ENCODE assay signal across 12 cellular contexts in genomic region chr1:147292635-147293251, GRCh38. TPM values are rescaled to one million over a fixed set of nuclear protein-coding genes. Genes with fewer than 3 reads are reported as not detected.
DNase-seq lines count a peak whose midpoint lies in the region; ATAC-seq and TF ChIP-seq lines count a peak whose summit lies in the region.
"Had no signal": no experiment of that assay in that cellular context is flagged by ENCODE, and none has a peak within 500 bp of the region (broad histone marks: within the 10 kb centered on the region; RNA-seq: fewer than 3 reads in every experiment).

No MANE protein-coding gene starts in this region.

- no peaks in the 10 kb centered on the region for H3K27me3 ChIP-seq in right lobe of liver

- no peak overlapping the region for H3K4me3 ChIP-seq in fibroblast of villous mesenchyme (ENCODE audit: low read depth, low read length)
- no peak overlapping the region for H3K4me3 ChIP-seq in right lobe of liver

- BruUV-seq in Calu3 (replicated peaks; lab: Mats Ljungman, UMichigan): no TSS peak

- intact Hi-C loops in Calu3 (cut with micrococcal nuclease; ENCODE audit: unreplicated experiment) (no loop called here), right lobe of liver (cut with DNase I) (no loop called here)

- no peak for DNase-seq in stimulated activated naive CD8-positive, alpha-beta T cell treated with anti-CD3 and anti-CD28 coated beads, Interleukin-15, Interleukin-2, amounts not matched to agents 100 U/mL and 50 U/mL, for 24 hours
- no peak for DNase-seq in stimulated activated naive CD8-positive, alpha-beta T cell treated with anti-CD3 and anti-CD28 coated beads, Interleukin-15, amount 100 ng/mL, for 72 hours
- DNase-seq in T1000 (lab: John Stamatoyannopoulos, UW) (peak; percentile 67), fibroblast of villous mesenchyme (ENCODE audit: low read depth) (peak; percentile 62), Calu3 (no peak), right lobe of liver (no peak), NCI-H2107 (lab: John Stamatoyannopoulos, UW) (no peak)
- no peak for DNase-seq in activated CD4-positive, alpha-beta T cell treated with anti-CD3 and anti-CD28 coated beads, Interleukin-2, amount 50 U/mL, for 48 hours
- DNase-seq: DMS79 treated with DMSO at 0.1 percent for 48 hours, KG1, NCI-H524, occipital lobe had no signal

- CTCF ChIA-PET in Calu3 (lab: Charles Lee): no interaction called here

- H3K4me1 ChIP-seq in right lobe of liver: peaks cover 0 to under 1% (median 0%) of the 10 kb centered on the region in 4 donors

- WGBS in right lobe of liver (ENCODE audit: insufficient coverage, low coverage, low lambda C conversion rate, missing lambda C conversion rate): 92% methylated on average over 3 of the region's 3 CpGs

- H3K9me3 Mint-ChIP-seq in stimulated activated naive CD8-positive, alpha-beta T cell treated with anti-CD3 and anti-CD28 coated beads, Interleukin-15, amount 100 ng/mL, for 72 hours: peaks cover 16% of the 10 kb centered on the region in 2 donors
- peaks cover 6% of the 10 kb centered on the region for H3K9me3 Mint-ChIP-seq in Calu3 (ENCODE audit: low read depth, unreplicated experiment)

- ATAC-seq in stimulated activated naive CD8-positive, alpha-beta T cell treated with anti-CD3 and anti-CD28 coated beads, Interleukin-15, Interleukin-2, amounts not matched to agents 100 U/mL and 50 U/mL, for 24 hours: peak; percentile 23
- ATAC-seq in stimulated activated naive CD8-positive, alpha-beta T cell treated with anti-CD3 and anti-CD28 coated beads, Interleukin-15, amount 100 ng/mL, for 72 hours: no peak
- ATAC-seq in right lobe of liver: no peak

- no peak for TF ChIP-seq POLR2A in right lobe of liver (IDR thresholded peaks at IDR 0.05)

- TF ChIP-seq CTCF in fibroblast of villous mesenchyme (IDR thresholded peaks at IDR 0.05; ENCODE audit: insufficient read depth, low read depth, low read length) (no peak), Calu3 (IDR thresholded peaks at IDR 0.05; ENCODE audit: unreplicated experiment) (no peak), right lobe of liver (IDR thresholded peaks at IDR 0.05) (no peak)

- H3K27ac Mint-ChIP-seq in stimulated activated naive CD8-positive, alpha-beta T cell treated with anti-CD3 and anti-CD28 coated beads, Interleukin-15, amount 100 ng/mL, for 72 hours: no peak overlapping the region
- no peak overlapping the region for H3K27ac Mint-ChIP-seq in Calu3 (ENCODE audit: unreplicated experiment)

- no peak overlapping the region for H3K27ac ChIP-seq in right lobe of liver

- peaks cover 23% of the 10 kb centered on the region for H3K36me3 Mint-ChIP-seq in Calu3 (ENCODE audit: insufficient read depth, unreplicated experiment)

- peaks cover 0 to 26% (median 17%) of the 10 kb centered on the region in 4 donors for H3K36me3 ChIP-seq in right lobe of liver

- H3K9me3 ChIP-seq in right lobe of liver: no peaks in the 10 kb centered on the region

- peaks cover 6% of the 10 kb centered on the region for H3K4me1 Mint-ChIP-seq in stimulated activated naive CD8-positive, alpha-beta T cell treated with anti-CD3 and anti-CD28 coated beads, Interleukin-15, amount 100 ng/mL, for 72 hours
- H3K4me1 Mint-ChIP-seq in Calu3 (ENCODE audit: low read depth, unreplicated experiment): no peaks in the 10 kb centered on the region

- H3K27me3 Mint-ChIP-seq in stimulated activated naive CD8-positive, alpha-beta T cell treated with anti-CD3 and anti-CD28 coated beads, Interleukin-15, amount 100 ng/mL, for 72 hours: no peaks in the 10 kb centered on the region
- H3K27me3 Mint-ChIP-seq in Calu3 (ENCODE audit: unreplicated experiment): no peaks in the 10 kb centered on the region

- no peak overlapping the region for H3K4me3 Mint-ChIP-seq in stimulated activated naive CD8-positive, alpha-beta T cell treated with anti-CD3 and anti-CD28 coated beads, Interleukin-15, amount 100 ng/mL, for 72 hours
- H3K4me3 Mint-ChIP-seq in Calu3 (ENCODE audit: low read depth, unreplicated experiment): no peak overlapping the region

RNA-seq across cellular contexts. Expression of gene CHD1L, which starts 50.3 kb away (rescaled TPM):
- total RNA-seq in fibroblast of villous mesenchyme (30.0 and 37.6 TPM in 2 replicates), Calu3 (2022) (32.6 and 34.2 TPM in 2 replicates), right lobe of liver (10 to 100 TPM; 21.7 to 34.3 (median 28.8) TPM)

Comparison
In these comparisons a context has a peak if more than half of its experiments do, and no peak if none do; other contexts are left out.
1. DNase-seq: peak in T1000 (single experiment) and fibroblast of villous mesenchyme (single experiment); none in stimulated activated naive CD8-positive, alpha-beta T cell treated with anti-CD3 and anti-CD28 coated beads, Interleukin-15, Interleukin-2, amounts not matched to agents 100 U/mL and 50 U/mL, for 24 hours (single experiment), stimulated activated naive CD8-positive, alpha-beta T cell treated with anti-CD3 and anti-CD28 coated beads, Interleukin-15, amount 100 ng/mL, for 72 hours (0 of 2), Calu3 (single experiment), activated CD4-positive, alpha-beta T cell treated with anti-CD3 and anti-CD28 coated beads, Interleukin-2, amount 50 U/mL, for 48 hours (0 of 2), right lobe of liver (0 of 3) and NCI-H2107 (single experiment).